Comparison of ENCODE assay signal across 18 cellular contexts in the genomic region with DNA sequence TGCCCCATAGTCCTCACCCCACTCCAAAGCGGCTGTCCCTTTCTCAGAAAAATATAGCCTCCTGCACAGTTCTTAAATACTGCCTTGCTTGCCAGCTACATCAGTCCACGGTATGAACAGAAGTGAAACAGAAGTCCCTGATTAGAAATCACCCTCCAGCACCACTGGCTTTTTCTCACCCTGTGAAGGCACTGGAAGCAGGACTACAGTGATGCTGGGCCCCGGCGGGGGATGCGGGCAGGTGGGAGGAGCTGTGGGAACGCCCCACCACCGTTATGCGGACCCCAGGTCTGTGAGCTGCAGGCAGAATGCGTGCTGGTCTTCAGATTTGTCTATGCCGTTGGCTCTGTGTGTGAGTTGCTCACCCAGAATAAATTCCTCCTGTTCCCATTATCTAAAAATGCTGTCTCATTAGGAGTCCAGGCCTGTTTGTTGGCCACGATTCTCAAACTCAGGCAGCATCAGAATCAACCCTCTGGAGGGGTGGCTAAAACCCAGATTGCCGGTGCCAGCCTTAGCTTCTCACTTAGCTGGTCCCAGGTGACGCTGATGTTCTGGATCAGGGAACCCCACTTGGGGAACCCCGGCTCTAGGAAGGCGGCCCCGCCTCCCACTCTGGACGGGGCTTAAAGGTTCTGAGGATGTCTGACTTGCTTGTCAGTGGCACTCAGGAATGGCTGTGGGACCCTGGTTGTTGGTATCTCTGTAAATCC.
DNase-seq lines count a peak whose midpoint lies in the region; ATAC-seq and TF ChIP-seq lines count a peak whose summit lies in the region.
"Had no signal": no experiment of that assay in that cellular context is flagged by ENCODE, and none has a peak within 500 bp of the region (broad histone marks: within the 10 kb centered on the region; RNA-seq: fewer than 3 reads in every experiment).

No MANE protein-coding gene starts in this region.

- H3K9me2 ChIP-seq in SK-N-SH (no peaks in the 10 kb centered on the region), MM.1S (replicated peaks; ENCODE audit: insufficient read depth, low read length) (no peaks in the 10 kb centered on the region)

- H4K20me1 ChIP-seq in SK-N-SH (ENCODE audit: insufficient read depth) = no peaks in the 10 kb centered on the region
- no peaks in the 10 kb centered on the region for H4K20me1 ChIP-seq in MM.1S (ENCODE audit: insufficient read depth, low read length)

- no peaks in the 10 kb centered on the region for H3K36me3 ChIP-seq in SK-N-SH (replicated peaks in 1 of 2; ENCODE audit: control insufficient read depth in 1 of 2, insufficient read depth in 2 of 2, low read length in 1 of 2)
- no peaks in the 10 kb centered on the region for H3K36me3 ChIP-seq in MM.1S (replicated peaks; ENCODE audit: insufficient read depth, low read length)
- H3K36me3 ChIP-seq in prostate gland = no peaks in the 10 kb centered on the region

- no peaks in the 10 kb centered on the region for H3K27me3 ChIP-seq in SK-N-SH (ENCODE audit: insufficient read depth)
- H3K27me3 ChIP-seq in MM.1S (replicated peaks; ENCODE audit: insufficient read depth, low read length) = no peaks in the 10 kb centered on the region
- H3K27me3 ChIP-seq in prostate gland (replicated peaks; ENCODE audit: insufficient read depth) = no peaks in the 10 kb centered on the region

- DNase-seq in SK-N-SH (peak; percentile 70), cerebellum (ENCODE audit: low spot score) (peak; percentile 72), neural crest cell (ENCODE audit: low read depth, low spot score) (no peak), ureter (ENCODE audit: low spot score) (peak; percentile 32), MM.1S (no peak), prostate gland (ENCODE audit: low spot score) (no peak)
- DNase-seq: Caco-2; CD4-positive, alpha-beta T cell; GDM1; H9; NCI-H1092 treated with DMSO at 0.1 percent for 48 hours; NCI-H510A; NCI-H82; OCI-M1; Right ventricle myocardium superior had no signal

- H3K9me3 Mint-ChIP-seq in neural crest cell = no peaks in the 10 kb centered on the region
- H3K9me3 Mint-ChIP-seq: CD4-positive, alpha-beta T cell; H9 had no signal

- H3K4me3 ChIP-seq in SK-N-SH (ENCODE audit: low read depth in 2 of 2, low read length in 1 of 2) (no peak overlapping the region; a peak in 1 of 4 replicates), MM.1S (ENCODE audit: low read length) (no peak overlapping the region), prostate gland (no peak overlapping the region)

- peak overlapping the region in 1 of 2 experiments; percentile 83; a peak in 2 of 4 replicates for H3K27ac ChIP-seq in SK-N-SH (ENCODE audit: low read depth in 2 of 2, low read length in 1 of 2)
- no peak overlapping the region for H3K27ac ChIP-seq in MM.1S (ENCODE audit: low read length)
- no peak overlapping the region for H3K27ac ChIP-seq in prostate gland
- H3K27ac ChIP-seq: 22Rv1 had no signal

- H3K4me2 ChIP-seq in SK-N-SH = no peak overlapping the region
- H3K4me2 ChIP-seq in MM.1S (ENCODE audit: low read depth, low read length) = no peak overlapping the region

- H3K36me3 Mint-ChIP-seq in neural crest cell (ENCODE audit: low read depth) = no peaks in the 10 kb centered on the region

- no peak overlapping the region for H3K4me3 Mint-ChIP-seq in neural crest cell
- H3K4me3 Mint-ChIP-seq: CD4-positive, alpha-beta T cell; H9 had no signal

- no peak overlapping the region for H3K9ac ChIP-seq in SK-N-SH
- no peak overlapping the region for H3K9ac ChIP-seq in MM.1S (ENCODE audit: low read length)

- TF ChIP-seq CTCF in SK-N-SH (IDR thresholded peaks at IDR 0.05) = no peak
- no peak for TF ChIP-seq CTCF in neural crest cell (conservative IDR thresholded peaks at IDR 0.05)
- TF ChIP-seq CTCF in MM.1S (IDR thresholded peaks at IDR 0.05; ENCODE audit: low read length) = no peak
- no peak for TF ChIP-seq CTCF in prostate gland (IDR thresholded peaks at IDR 0.05)

- no peaks in the 10 kb centered on the region for H3K27me3 Mint-ChIP-seq in neural crest cell (ENCODE audit: low read depth)
- H3K27me3 Mint-ChIP-seq: CD4-positive, alpha-beta T cell had no signal

- peaks cover 0 to 80% of the 10 kb centered on the region in 2 experiments; a peak in 3 of 4 replicates for H3K4me1 ChIP-seq in SK-N-SH (ENCODE audit: control insufficient read depth in 1 of 2, insufficient read depth in 2 of 2, low read depth in 1 of 2, low read length in 1 of 2)
- no peaks in the 10 kb centered on the region for H3K4me1 ChIP-seq in MM.1S (ENCODE audit: low read length)
- no peaks in the 10 kb centered on the region for H3K4me1 ChIP-seq in prostate gland (replicated peaks)
- H3K4me1 ChIP-seq: Caco-2 had no signal

- H3K4me1 Mint-ChIP-seq in neural crest cell = peaks cover 13% of the 10 kb centered on the region

- POLR2A ChIA-PET in SK-N-SH (lab: Yijun Ruan, JAX) = no interaction called here

- no peak for TF ChIP-seq POLR2A in prostate gland (IDR thresholded peaks at IDR 0.05)

- no peak overlapping the region for H2AFZ ChIP-seq in SK-N-SH (ENCODE audit: low read depth)
- H2AFZ ChIP-seq in MM.1S (ENCODE audit: low read length) = no peak overlapping the region

- WGBS in SK-N-SH (ENCODE audit: low lambda C conversion rate) = 53% methylated on average over 15 of the region's 17 CpGs
- 89% methylated on average over 17 of the region's 17 CpGs for WGBS in prostate gland

- no peak for ATAC-seq in SK-N-SH treated with all-trans-retinoic acid at 6 μM for 48 hours
- ATAC-seq in HG03521 (IDR thresholded peaks at IDR 0.05; ENCODE audit: unreplicated experiment) = no peak

- H3K79me2 ChIP-seq in SK-N-SH (ENCODE audit: insufficient read depth) = no peaks in the 10 kb centered on the region
- no peaks in the 10 kb centered on the region for H3K79me2 ChIP-seq in MM.1S (ENCODE audit: low read length)

- no peaks in the 10 kb centered on the region for H3K9me3 ChIP-seq in SK-N-SH
- no peaks in the 10 kb centered on the region for H3K9me3 ChIP-seq in MM.1S (replicated peaks; ENCODE audit: insufficient read depth, low read length)
- no peaks in the 10 kb centered on the region for H3K9me3 ChIP-seq in prostate gland
- H3K9me3 ChIP-seq: Caco-2 had no signal

- peak overlapping the region; percentile 47 for H3K27ac Mint-ChIP-seq in neural crest cell (ENCODE audit: unreplicated experiment)
- H3K27ac Mint-ChIP-seq: CD4-positive, alpha-beta T cell had no signal

- H3F3A ChIP-seq in SK-N-SH (replicated peaks; ENCODE audit: insufficient read depth) = no peaks in the 10 kb centered on the region
- H3F3A ChIP-seq in MM.1S (ENCODE audit: insufficient read depth, low read length) = no peaks in the 10 kb centered on the region

- no peak for TF ChIP-seq EP300 in SK-N-SH (IDR thresholded peaks at IDR 0.05; ENCODE audit: borderline replicate concordance in 1 of 2, low read depth in 1 of 2, low read length in 1 of 2)

- CTCF ChIA-PET in SK-N-SH (lab: Yijun Ruan, JAX) = interaction anchor here (0.9 to 2.0 kb wide), 3 partner anchors 79 to 114 kb away, joined by 4 to 7 read pairs (median 5); no protein-coding TSS in a partner anchor

- TF ChIP-seq RAD21 in SK-N-SH (IDR thresholded peaks at IDR 0.05; ENCODE audit: low read length) = no peak

- intact Hi-C loops in prostate gland (cut with DNase I) = no loop called here

TF ChIP-seq in SK-N-SH, 30 proteins besides CTCF, POLR2A, EP300 and RAD21:
- TF ChIP-seq SMC3 (IDR thresholded peaks at IDR 0.05; ENCODE audit: low read depth, low read length) = no peak
- no peak for TF ChIP-seq MXI1 (IDR thresholded peaks at IDR 0.05; ENCODE audit: low read depth, low read length)
- peak; percentile 8; the same call in 1 of the 2 replicates for TF ChIP-seq RCOR1 (IDR thresholded peaks at IDR 0.05; ENCODE audit: low read length)
- no peak for TF ChIP-seq GATA2 (CRISPR knock-in tag; IDR thresholded peaks at IDR 0.05)
- no peak for TF ChIP-seq MEF2A (IDR thresholded peaks at IDR 0.05; ENCODE audit: borderline replicate concordance, low read depth)
- no peak for TF ChIP-seq YY1 (IDR thresholded peaks at IDR 0.05; ENCODE audit: low read depth)
- TF ChIP-seq FOXJ3 (CRISPR knock-in tag; IDR thresholded peaks at IDR 0.05) = peak; percentile 55; the same call in 1 of the 2 replicates
- no peak for TF ChIP-seq NRF1 (IDR thresholded peaks at IDR 0.05; ENCODE audit: low read depth, low read length)

TF ChIP-seq in SK-N-SH treated with all-trans-retinoic acid at 6 μM for 48 hours, 23 proteins besides CTCF, POLR2A, EP300 and RAD21:
- TF ChIP-seq SNAI2 (CRISPR knock-in tag; IDR thresholded peaks at IDR 0.05) = no peak

Comparison
In these comparisons a context has a peak if more than half of its experiments do, and no peak if none do; other contexts are left out.
1. DNase-seq: peak in SK-N-SH (single experiment), cerebellum (single experiment) and ureter (single experiment); none in neural crest cell (single experiment), MM.1S (single experiment) and prostate gland (single experiment).